Comparison of ENCODE assay signal across 26 cellular contexts in genomic region chr22:33796494-33796893, GRCh38.
DNase-seq lines count a peak whose midpoint lies in the region; ATAC-seq, FAIRE-seq and TF ChIP-seq lines count a peak whose summit lies in the region.
"Had no signal": no experiment of that assay in that cellular context is flagged by ENCODE, and none has a peak within 500 bp of the region (broad histone marks: within the 10 kb centered on the region; RNA-seq: fewer than 3 reads in every experiment).

No MANE protein-coding gene starts in this region.

- TF ChIP-seq POLR2A in HepG2 (IDR thresholded peaks at IDR 0.05; ENCODE audit: insufficient read depth in 1 of 2, low read depth in 2 of 2, low read length in 2 of 2) (no peak), right lobe of liver (IDR thresholded peaks at IDR 0.05) (no peak)

- no TSS peak for BruUV-seq in HepG2 (replicated peaks; lab: Mats Ljungman, UMichigan)

- POLR2A ChIA-PET in HepG2 (lab: Yijun Ruan, JAX): no interaction called here

- H3K4me3 Mint-ChIP-seq in endodermal cell: no peak overlapping the region
- H3K4me3 Mint-ChIP-seq: activated B cell treated with CpG ODN at 0.5 μM for 24 hours; activated CD8-positive, alpha-beta T cell treated with anti-CD3 and anti-CD28 coated beads for 36 hours; activated naive CD4-positive, alpha-beta T cell treated with anti-CD3 and anti-CD28 coated beads, Interleukin-2, amount 10 ng/mL, durations not matched to agents 7 days and 5 days; activated T-cell treated with anti-CD3 and anti-CD28 coated beads, Interleukin-2, amount 50 U/mL, for 4 hours had no signal

- CTCF ChIA-PET in HepG2 (lab: Yijun Ruan, JAX; ENCODE audit: low intra/inter-chr PET ratio, low total read pairs): no interaction called here

- H3K9ac ChIP-seq in HepG2 (ENCODE audit: insufficient read depth, low read depth, low read length) (no peak overlapping the region), endodermal cell (ENCODE audit: extremely low read depth, low read length, poor library complexity, severe bottlenecking) (no peak overlapping the region)
- H3K9ac ChIP-seq: GM23248 had no signal

- TF ChIP-seq EP300 in HepG2 (IDR thresholded peaks at IDR 0.05; ENCODE audit: low read depth in 2 of 2, low read length in 2 of 2) (no peak), HepG2 (CRISPR knock-in tag; IDR thresholded peaks at IDR 0.05; ENCODE audit: borderline replicate concordance) (no peak)

- DNase-seq in DMS 273 treated with DMSO at 0.1 percent for 48 hours (lab: John Stamatoyannopoulos, UW) (peak; percentile 84), DMS 273 (lab: John Stamatoyannopoulos, UW; ENCODE audit: unreplicated experiment) (no peak), HepG2 (ENCODE audit: low spot score) (no peak), right lobe of liver (no peak), endodermal cell (no peak), NCI-H1092 (lab: John Stamatoyannopoulos, UW) (no peak), islet precursor cell (no peak)
- DNase-seq: activated B cell treated with CpG ODN at 0.5 μM for 24 hours; activated CD8-positive, alpha-beta T cell treated with anti-CD3 and anti-CD28 coated beads for 36 hours; activated naive CD4-positive, alpha-beta T cell treated with anti-CD3 and anti-CD28 coated beads, Interleukin-2, amount 10 ng/mL, durations not matched to agents 7 days and 5 days; activated T-cell treated with anti-CD3 and anti-CD28 coated beads, Interleukin-2, amount 50 U/mL, for 4 hours; aorta; BE2C; Calu3; cerebellar nuclear complex; GM23248; IMR-90; kidney glomerular epithelial cell; MG63; NCI-H2029 treated with DMSO at 0.1 percent for 48 hours; NK-92 treated with Interleukin-12 subunit alpha and Interleukin-12 subunit beta, amount 100 ng/mL, for 24 hours; T-helper 1 cell had no signal

- H3K36me3 ChIP-seq in HepG2 (replicated peaks in 1 of 2; ENCODE audit: control insufficient read depth in 1 of 2, insufficient read depth in 2 of 2, low read length in 2 of 2): no peaks in the 10 kb centered on the region
- no peaks in the 10 kb centered on the region for H3K36me3 ChIP-seq in right lobe of liver
- H3K36me3 ChIP-seq in endodermal cell (ENCODE audit: control insufficient read depth, insufficient read depth, low read length): no peaks in the 10 kb centered on the region
- H3K36me3 ChIP-seq: BE2C, MG63, suprapubic skin had no signal

- peak; percentile 49 for FAIRE-seq in HepG2 (lab: Jason Lieb, UNC)
- FAIRE-seq: GM18507 had no signal

- H3K27me3 Mint-ChIP-seq in endodermal cell (ENCODE audit: insufficient read depth): peaks cover 6% of the 10 kb centered on the region
- H3K27me3 Mint-ChIP-seq: activated B cell treated with CpG ODN at 0.5 μM for 24 hours; activated naive CD4-positive, alpha-beta T cell treated with anti-CD3 and anti-CD28 coated beads, Interleukin-2, amount 10 ng/mL, durations not matched to agents 7 days and 5 days had no signal

- no peak overlapping the region for H3K27ac Mint-ChIP-seq in endodermal cell
- H3K27ac Mint-ChIP-seq: activated B cell treated with CpG ODN at 0.5 μM for 24 hours; activated CD8-positive, alpha-beta T cell treated with anti-CD3 and anti-CD28 coated beads for 36 hours; activated naive CD4-positive, alpha-beta T cell treated with anti-CD3 and anti-CD28 coated beads, Interleukin-2, amount 10 ng/mL, durations not matched to agents 7 days and 5 days had no signal

- intact Hi-C loops in HepG2 (cut with micrococcal nuclease; ENCODE audit: unreplicated experiment): no loop called here
- intact Hi-C loops in right lobe of liver (cut with DNase I): no loop called here

- no peaks in the 10 kb centered on the region for H3K4me1 ChIP-seq in HepG2 (ENCODE audit: insufficient read depth, low read length)
- H3K4me1 ChIP-seq in right lobe of liver: no peaks in the 10 kb centered on the region
- H3K4me1 ChIP-seq in endodermal cell (ENCODE audit: control insufficient read depth, insufficient read depth, low read length): no peaks in the 10 kb centered on the region
- H3K4me1 ChIP-seq: BE2C had no signal

- no peak overlapping the region for H3K4me2 ChIP-seq in HepG2 (ENCODE audit: low read depth, low read length)

- no peak for TF ChIP-seq CTCF in HepG2 (CRISPR knock-in tag; IDR thresholded peaks at IDR 0.05)
- TF ChIP-seq CTCF in right lobe of liver (IDR thresholded peaks at IDR 0.05): no peak
- TF ChIP-seq CTCF in endodermal cell (conservative IDR thresholded peaks at IDR 0.05): peak; percentile 68

- H3K4me3 ChIP-seq in HepG2 (replicated peaks in 1 of 3; ENCODE audit: insufficient read depth in 1 of 3, low read depth in 2 of 3, low read length in 3 of 3) (no peak overlapping the region), right lobe of liver (no peak overlapping the region), endodermal cell (ENCODE audit: low read length) (no peak overlapping the region)
- H3K4me3 ChIP-seq: GM23248, MG63, suprapubic skin had no signal

- no peaks in the 10 kb centered on the region for H3K4me1 Mint-ChIP-seq in endodermal cell
- H3K4me1 Mint-ChIP-seq: activated naive CD4-positive, alpha-beta T cell treated with anti-CD3 and anti-CD28 coated beads, Interleukin-2, amount 10 ng/mL, durations not matched to agents 7 days and 5 days had no signal

- in situ Hi-C loops in HepG2 (cut with HindIII; ENCODE audit: extremely low pct_ligation_motif_present, low pct_unique_long_range_greater_than_20kb): no loop called here

- no peaks in the 10 kb centered on the region for H4K20me1 ChIP-seq in HepG2 (ENCODE audit: insufficient read depth, low read length)

- no peak for TF ChIP-seq RAD21 in HepG2 (CRISPR knock-in tag; IDR thresholded peaks at IDR 0.05)

- no peaks in the 10 kb centered on the region for H3K36me3 Mint-ChIP-seq in endodermal cell (ENCODE audit: low read depth)
- H3K36me3 Mint-ChIP-seq: activated naive CD4-positive, alpha-beta T cell treated with anti-CD3 and anti-CD28 coated beads, Interleukin-2, amount 10 ng/mL, durations not matched to agents 7 days and 5 days had no signal

- H3K9me3 ChIP-seq in HepG2 (ENCODE audit: low read length) (no peaks in the 10 kb centered on the region), right lobe of liver (no peaks in the 10 kb centered on the region), endodermal cell (ENCODE audit: control insufficient read depth, low read length) (peaks cover 19% of the 10 kb centered on the region)
- H3K9me3 ChIP-seq: BE2C, suprapubic skin had no signal

- H3K27ac ChIP-seq in HepG2 (ENCODE audit: extremely low read length, insufficient read depth, low read length) (no peak overlapping the region), right lobe of liver (no peak overlapping the region), endodermal cell (ENCODE audit: low read depth, low read length) (no peak overlapping the region)
- H3K27ac ChIP-seq: 22Rv1, GM23248, suprapubic skin had no signal

- ATAC-seq in HepG2 (no peak), right lobe of liver (no peak), GM21423 (IDR thresholded peaks at IDR 0.05; ENCODE audit: unreplicated experiment) (no peak)
- ATAC-seq: activated CD8-positive, alpha-beta T cell treated with anti-CD3 and anti-CD28 coated beads for 36 hours; activated T-cell treated with anti-CD3 and anti-CD28 coated beads, Interleukin-2, amount 50 U/mL, for 4 hours had no signal

- H2AFZ ChIP-seq in HepG2 (ENCODE audit: low read length): no peak overlapping the region
- H2AFZ ChIP-seq: GM23248 had no signal

- no peaks in the 10 kb centered on the region for H3K79me2 ChIP-seq in HepG2 (ENCODE audit: insufficient read depth, low read length)

- H3K27me3 ChIP-seq in HepG2 (ENCODE audit: control insufficient read depth in 1 of 2, insufficient read depth in 2 of 2, low read length in 2 of 2) (no peaks in the 10 kb centered on the region), right lobe of liver (no peaks in the 10 kb centered on the region), endodermal cell (ENCODE audit: control insufficient read depth, insufficient read depth, low read length, poor library complexity, severe bottlenecking) (no peaks in the 10 kb centered on the region)
- H3K27me3 ChIP-seq: BE2C, MG63, suprapubic skin had no signal

- H3K9me3 Mint-ChIP-seq in endodermal cell: peaks cover 25% of the 10 kb centered on the region

- 96% methylated on average over 5 of the region's 5 CpGs for WGBS in HepG2 (ENCODE audit: low lambda C conversion rate)
- WGBS in right lobe of liver (ENCODE audit: insufficient coverage, low coverage, low lambda C conversion rate, missing lambda C conversion rate): 91% methylated on average over 5 of the region's 5 CpGs
- 89 to 100% methylated on average over 2 to 5 of the region's 5 CpGs for WGBS in endodermal cell (ENCODE audit: insufficient coverage in 1 of 2, insufficient read length in 1 of 2), 2 experiments

TF ChIP-seq in HepG2, 621 proteins besides CTCF, POLR2A, EP300 and RAD21 (continues in another document):
- TF ChIP-seq CERS6 (CRISPR knock-in tag; IDR thresholded peaks at IDR 0.05): no peak
- TF ChIP-seq HNRNPK (IDR thresholded peaks at IDR 0.05; ENCODE audit: low read depth, low read length, poor library complexity, severe bottlenecking): no peak
- 0 out of 2 replicates have a peak, but pooled peaks have one; percentile 19 for TF ChIP-seq STAG1 (CRISPR knock-in tag; IDR thresholded peaks at IDR 0.05)
